7 cellular contexts compared by ENCODE assay signal in genomic region chr3:140159646-140160045, GRCh38.
"Had no signal": no experiment of that assay in that cellular context is flagged by ENCODE, and none has a peak within 500 bp of the region (broad histone marks: within the 10 kb centered on the region; RNA-seq: fewer than 3 reads in every experiment).

No MANE protein-coding gene starts in this region.

- DNase-seq: GDM1, GF-D8 had no signal

- FAIRE-seq: G401.6, GM12878, GM12891, GM18507, GM19239 had no signal

- H3K4me3 ChIP-seq: GM12878 had no signal

- ATAC-seq: GM12878 had no signal
